Comparison of ENCODE assay signal across 1 cellular context in the genomic region with DNA sequence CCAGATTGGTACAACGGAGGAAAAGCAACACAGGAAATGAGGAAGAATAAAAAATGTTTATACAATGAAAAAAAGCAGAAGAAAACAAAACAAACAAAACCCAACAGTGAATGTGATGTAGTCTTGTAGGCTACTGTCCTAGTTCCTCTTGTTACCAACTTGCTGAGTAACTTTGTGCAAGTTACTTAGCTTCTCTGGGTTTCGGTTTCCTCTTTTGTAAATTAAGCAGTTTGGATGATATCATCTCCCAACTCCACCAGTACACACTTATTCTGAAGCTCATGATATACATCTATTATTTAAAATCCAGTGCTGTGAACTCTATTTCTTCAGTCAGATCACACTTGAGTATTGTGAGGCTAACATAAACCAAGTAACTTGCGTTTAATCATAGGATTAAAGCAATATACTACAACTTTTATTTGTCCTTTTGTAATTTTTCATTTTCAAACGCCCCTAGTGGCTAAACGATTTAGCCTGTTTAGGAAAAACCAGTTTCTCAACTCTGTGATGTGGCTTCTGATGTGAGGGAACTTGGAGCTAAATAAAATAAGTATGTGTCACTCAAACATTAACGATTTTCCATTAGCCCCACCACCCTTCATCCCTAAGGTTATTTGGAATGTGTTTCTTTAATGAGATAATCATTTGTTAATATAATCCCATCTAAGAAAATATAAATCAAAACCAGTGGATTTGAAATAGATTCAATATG.
A peak's percentile ranks its signal among the peaks of the same experiment; 100 is the strongest.
TF ChIP-seq lines count a peak whose summit lies in the region.

No MANE protein-coding gene starts in this region.

TF ChIP-seq in GM12878, 131 proteins besides CTCF, POLR2A, EP300 and RAD21 (continues in another document):
- TF ChIP-seq TAF1 (IDR thresholded peaks at IDR 0.05; ENCODE audit: borderline replicate concordance, low read depth, low read length) (no peak), MYB (IDR thresholded peaks at IDR 0.05; ENCODE audit: borderline replicate concordance, low read depth, low read length) (no peak), TCF7 (IDR thresholded peaks at IDR 0.05; ENCODE audit: borderline replicate concordance) (peak; percentile 79; the same call in 1 of the 2 replicates), ZNF622 (IDR thresholded peaks at IDR 0.05) (no peak), ZBTB4 (CRISPR knock-in tag; IDR thresholded peaks at IDR 0.05) (no peak), ESRRA (IDR thresholded peaks at IDR 0.05; ENCODE audit: low read length) (peak; percentile 78), PRDM15 (CRISPR knock-in tag; IDR thresholded peaks at IDR 0.05) (no peak), SRF (IDR thresholded peaks at IDR 0.05; ENCODE audit: low read depth in 2 of 2, low read length in 2 of 2) (no peak), NBN (IDR thresholded peaks at IDR 0.05) (peak; percentile 82; the same call in 1 of the 2 replicates), IKZF2 (IDR thresholded peaks at IDR 0.05) (peak; percentile 40 to 58; a peak in 2 of 4 replicates), DPF2 (IDR thresholded peaks at IDR 0.05) (0 out of 2 replicates have a peak, but pooled peaks have one; percentile 43), ZNF687 (IDR thresholded peaks at IDR 0.05) (peak; percentile 47; the same call in 1 of the 2 replicates), STAT1 (conservative IDR thresholded peaks at IDR 0.05) (no peak), MEF2B (IDR thresholded peaks at IDR 0.05; ENCODE audit: partially characterized antibody, poor library complexity, severe bottlenecking) (peak; percentile 24), NFIC (IDR thresholded peaks at IDR 0.05; ENCODE audit: low read depth, low read length) (peak; percentile 46; the same call in 1 of the 2 replicates), JUNB (IDR thresholded peaks at IDR 0.05) (peak; percentile 42), YBX1 (IDR thresholded peaks at IDR 0.05) (no peak), BCL11A (IDR thresholded peaks at IDR 0.05; ENCODE audit: low read depth, low read length) (no peak), NFXL1 (IDR thresholded peaks at IDR 0.05; ENCODE audit: borderline replicate concordance) (peak; percentile 90), ATF2 (IDR thresholded peaks at IDR 0.05; ENCODE audit: low read length) (peak; percentile 87), ZNF217 (IDR thresholded peaks at IDR 0.05) (0 out of 2 replicates have a peak, but pooled peaks have one; percentile 47), NR2C2 (IDR thresholded peaks at IDR 0.05; ENCODE audit: borderline replicate concordance, control insufficient read depth, insufficient read length, low read depth) (no peak), RUNX3 (IDR thresholded peaks at IDR 0.05; ENCODE audit: low read length) (peak; percentile 55; the same call in 1 of the 2 replicates)
- TF ChIP-seq, protein P1, sequence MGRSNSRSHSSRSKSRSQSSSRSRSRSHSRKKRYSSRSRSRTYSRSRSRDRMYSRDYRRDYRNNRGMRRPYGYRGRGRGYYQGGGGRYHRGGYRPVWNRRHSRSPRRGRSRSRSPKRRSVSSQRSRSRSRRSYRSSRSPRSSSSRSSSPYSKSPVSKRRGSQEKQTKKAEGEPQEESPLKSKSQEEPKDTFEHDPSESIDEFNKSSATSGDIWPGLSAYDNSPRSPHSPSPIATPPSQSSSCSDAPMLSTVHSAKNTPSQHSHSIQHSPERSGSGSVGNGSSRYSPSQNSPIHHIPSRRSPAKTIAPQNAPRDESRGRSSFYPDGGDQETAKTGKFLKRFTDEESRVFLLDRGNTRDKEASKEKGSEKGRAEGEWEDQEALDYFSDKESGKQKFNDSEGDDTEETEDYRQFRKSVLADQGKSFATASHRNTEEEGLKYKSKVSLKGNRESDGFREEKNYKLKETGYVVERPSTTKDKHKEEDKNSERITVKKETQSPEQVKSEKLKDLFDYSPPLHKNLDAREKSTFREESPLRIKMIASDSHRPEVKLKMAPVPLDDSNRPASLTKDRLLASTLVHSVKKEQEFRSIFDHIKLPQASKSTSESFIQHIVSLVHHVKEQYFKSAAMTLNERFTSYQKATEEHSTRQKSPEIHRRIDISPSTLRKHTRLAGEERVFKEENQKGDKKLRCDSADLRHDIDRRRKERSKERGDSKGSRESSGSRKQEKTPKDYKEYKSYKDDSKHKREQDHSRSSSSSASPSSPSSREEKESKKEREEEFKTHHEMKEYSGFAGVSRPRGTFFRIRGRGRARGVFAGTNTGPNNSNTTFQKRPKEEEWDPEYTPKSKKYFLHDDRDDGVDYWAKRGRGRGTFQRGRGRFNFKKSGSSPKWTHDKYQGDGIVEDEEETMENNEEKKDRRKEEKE (IDR thresholded peaks at IDR 0.05), result no peak
- TF ChIP-seq, protein P2, sequence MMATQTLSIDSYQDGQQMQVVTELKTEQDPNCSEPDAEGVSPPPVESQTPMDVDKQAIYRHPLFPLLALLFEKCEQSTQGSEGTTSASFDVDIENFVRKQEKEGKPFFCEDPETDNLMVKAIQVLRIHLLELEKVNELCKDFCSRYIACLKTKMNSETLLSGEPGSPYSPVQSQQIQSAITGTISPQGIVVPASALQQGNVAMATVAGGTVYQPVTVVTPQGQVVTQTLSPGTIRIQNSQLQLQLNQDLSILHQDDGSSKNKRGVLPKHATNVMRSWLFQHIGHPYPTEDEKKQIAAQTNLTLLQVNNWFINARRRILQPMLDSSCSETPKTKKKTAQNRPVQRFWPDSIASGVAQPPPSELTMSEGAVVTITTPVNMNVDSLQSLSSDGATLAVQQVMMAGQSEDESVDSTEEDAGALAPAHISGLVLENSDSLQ (IDR thresholded peaks at IDR 0.05), result peak; percentile 85
- TF ChIP-seq, protein P3, sequence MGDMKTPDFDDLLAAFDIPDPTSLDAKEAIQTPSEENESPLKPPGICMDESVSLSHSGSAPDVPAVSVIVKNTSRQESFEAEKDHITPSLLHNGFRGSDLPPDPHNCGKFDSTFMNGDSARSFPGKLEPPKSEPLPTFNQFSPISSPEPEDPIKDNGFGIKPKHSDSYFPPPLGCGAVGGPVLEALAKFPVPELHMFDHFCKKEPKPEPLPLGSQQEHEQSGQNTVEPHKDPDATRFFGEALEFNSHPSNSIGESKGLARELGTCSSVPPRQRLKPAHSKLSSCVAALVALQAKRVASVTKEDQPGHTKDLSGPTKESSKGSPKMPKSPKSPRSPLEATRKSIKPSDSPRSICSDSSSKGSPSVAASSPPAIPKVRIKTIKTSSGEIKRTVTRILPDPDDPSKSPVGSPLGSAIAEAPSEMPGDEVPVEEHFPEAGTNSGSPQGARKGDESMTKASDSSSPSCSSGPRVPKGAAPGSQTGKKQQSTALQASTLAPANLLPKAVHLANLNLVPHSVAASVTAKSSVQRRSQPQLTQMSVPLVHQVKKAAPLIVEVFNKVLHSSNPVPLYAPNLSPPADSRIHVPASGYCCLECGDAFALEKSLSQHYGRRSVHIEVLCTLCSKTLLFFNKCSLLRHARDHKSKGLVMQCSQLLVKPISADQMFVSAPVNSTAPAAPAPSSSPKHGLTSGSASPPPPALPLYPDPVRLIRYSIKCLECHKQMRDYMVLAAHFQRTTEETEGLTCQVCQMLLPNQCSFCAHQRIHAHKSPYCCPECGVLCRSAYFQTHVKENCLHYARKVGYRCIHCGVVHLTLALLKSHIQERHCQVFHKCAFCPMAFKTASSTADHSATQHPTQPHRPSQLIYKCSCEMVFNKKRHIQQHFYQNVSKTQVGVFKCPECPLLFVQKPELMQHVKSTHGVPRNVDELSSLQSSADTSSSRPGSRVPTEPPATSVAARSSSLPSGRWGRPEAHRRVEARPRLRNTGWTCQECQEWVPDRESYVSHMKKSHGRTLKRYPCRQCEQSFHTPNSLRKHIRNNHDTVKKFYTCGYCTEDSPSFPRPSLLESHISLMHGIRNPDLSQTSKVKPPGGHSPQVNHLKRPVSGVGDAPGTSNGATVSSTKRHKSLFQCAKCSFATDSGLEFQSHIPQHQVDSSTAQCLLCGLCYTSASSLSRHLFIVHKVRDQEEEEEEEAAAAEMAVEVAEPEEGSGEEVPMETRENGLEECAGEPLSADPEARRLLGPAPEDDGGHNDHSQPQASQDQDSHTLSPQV (IDR thresholded peaks at IDR 0.05), result 0 out of 2 replicates have a peak, but pooled peaks have one; percentile 70
- TF ChIP-seq, protein P4, sequence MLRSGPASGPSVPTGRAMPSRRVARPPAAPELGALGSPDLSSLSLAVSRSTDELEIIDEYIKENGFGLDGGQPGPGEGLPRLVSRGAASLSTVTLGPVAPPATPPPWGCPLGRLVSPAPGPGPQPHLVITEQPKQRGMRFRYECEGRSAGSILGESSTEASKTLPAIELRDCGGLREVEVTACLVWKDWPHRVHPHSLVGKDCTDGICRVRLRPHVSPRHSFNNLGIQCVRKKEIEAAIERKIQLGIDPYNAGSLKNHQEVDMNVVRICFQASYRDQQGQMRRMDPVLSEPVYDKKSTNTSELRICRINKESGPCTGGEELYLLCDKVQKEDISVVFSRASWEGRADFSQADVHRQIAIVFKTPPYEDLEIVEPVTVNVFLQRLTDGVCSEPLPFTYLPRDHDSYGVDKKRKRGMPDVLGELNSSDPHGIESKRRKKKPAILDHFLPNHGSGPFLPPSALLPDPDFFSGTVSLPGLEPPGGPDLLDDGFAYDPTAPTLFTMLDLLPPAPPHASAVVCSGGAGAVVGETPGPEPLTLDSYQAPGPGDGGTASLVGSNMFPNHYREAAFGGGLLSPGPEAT (IDR thresholded peaks at IDR 0.05; ENCODE audit: low read depth), result peak; percentile 23; the same call in 1 of the 2 replicates
